ENCODE assay signal across 15 cellular contexts in genomic region chr1:234750922-234751595, GRCh38.
DNase-seq lines count a peak whose midpoint lies in the region; ATAC-seq and TF ChIP-seq lines count a peak whose summit lies in the region.
"Had no signal": no experiment of that assay in that cellular context is flagged by ENCODE, and none has a peak within 500 bp of the region (broad histone marks: within the 10 kb centered on the region; RNA-seq: fewer than 3 reads in every experiment).

No MANE protein-coding gene starts in this region.

- peak; percentile 59 for ATAC-seq in Right ventricle myocardium inferior
- ATAC-seq: esophagus mucosa had no signal

- no peak overlapping the region for H3K56ac ChIP-seq in mesendoderm (ENCODE audit: low read length)

- no peaks in the 10 kb centered on the region for H3K9me3 ChIP-seq in colonic mucosa
- H3K9me3 ChIP-seq in effector memory CD4-positive, alpha-beta T cell (ENCODE audit: control insufficient read depth, low read length): no peaks in the 10 kb centered on the region
- H3K9me3 ChIP-seq: neutrophil had no signal

- intact Hi-C loops in Right ventricle myocardium inferior (cut with DNase I): no loop called here
- intact Hi-C loops in cardiac septum (cut with DNase I): no loop called here
- intact Hi-C loops in colonic mucosa (cut with DNase I): no loop called here

- no peak overlapping the region for H3K4me3 ChIP-seq in colonic mucosa
- H3K4me3 ChIP-seq in mesendoderm (ENCODE audit: low read length): no peak overlapping the region
- H3K4me3 ChIP-seq in effector memory CD4-positive, alpha-beta T cell (ENCODE audit: insufficient read depth, low read depth, low read length, poor library complexity, severe bottlenecking): no peak overlapping the region

- H3K4ac ChIP-seq in mesendoderm (ENCODE audit: low read depth, low read length): no peak overlapping the region

- H4K5ac ChIP-seq in mesendoderm (ENCODE audit: low read length): no peak overlapping the region

- peaks cover 40% of the 10 kb centered on the region for H3K4me1 Mint-ChIP-seq in type B pancreatic cell (ENCODE audit: unreplicated experiment)
- H3K4me1 Mint-ChIP-seq: activated B cell treated with CpG ODN at 0.5 μM for 24 hours had no signal

- DNase-seq in Right ventricle myocardium inferior (ENCODE audit: missing footprints) (no peak), cardiac septum (ENCODE audit: low spot score) (no peak), colonic mucosa (no peak), mesendoderm (peak; percentile 32), type B pancreatic cell (ENCODE audit: extremely low spot score, unreplicated experiment) (no peak), AG08395 (ENCODE audit: low spot score) (no peak), A172 (ENCODE audit: low spot score) (no peak)
- no peak for DNase-seq in effector memory CD4-positive, alpha-beta T cell
- DNase-seq: activated B cell treated with CpG ODN at 0.5 μM for 24 hours; brain microvascular endothelial cell; NCI-H1105; stimulated activated CD4-positive, alpha-beta T cell treated with anti-CD3 and anti-CD28 coated beads, Interleukin-1b, Interleukin-23, amount 100 ng/mL, for 48 hours; stimulated activated naive CD4-positive, alpha-beta T cell had no signal

- H3K23ac ChIP-seq in mesendoderm (ENCODE audit: low read length): no peak overlapping the region

- no CpG with 5 or more reads among the region's 4 CpGs for WGBS in mesendoderm (ENCODE audit: extremely low coverage, insufficient coverage, low lambda C conversion rate)

- TF ChIP-seq CTCF in colonic mucosa (IDR thresholded peaks at IDR 0.05): no peak
- no peak for TF ChIP-seq CTCF in type B pancreatic cell (conservative IDR thresholded peaks at IDR 0.05)

- peak overlapping the region; percentile 24 for H3K27ac Mint-ChIP-seq in type B pancreatic cell
- H3K27ac Mint-ChIP-seq: activated B cell treated with CpG ODN at 0.5 μM for 24 hours had no signal

- no peaks in the 10 kb centered on the region for H3K27me3 ChIP-seq in colonic mucosa
- H3K27me3 ChIP-seq in mesendoderm (ENCODE audit: insufficient read depth, low read length, poor library complexity): no peaks in the 10 kb centered on the region
- H3K27me3 ChIP-seq in effector memory CD4-positive, alpha-beta T cell (replicated peaks; ENCODE audit: control insufficient read depth, insufficient read depth, low read length, poor library complexity, severe bottlenecking): no peaks in the 10 kb centered on the region
- H3K27me3 ChIP-seq: brain microvascular endothelial cell, neutrophil had no signal

- H4K8ac ChIP-seq in mesendoderm (ENCODE audit: low read depth, low read length): no peak overlapping the region

- peak overlapping the region; percentile 29 for H3K27ac ChIP-seq in colonic mucosa
- peak overlapping the region; percentile 13 for H3K27ac ChIP-seq in mesendoderm (ENCODE audit: low read depth, low read length)
- H3K27ac ChIP-seq in effector memory CD4-positive, alpha-beta T cell (ENCODE audit: insufficient read depth, low read length, poor library complexity, severe bottlenecking): no peak overlapping the region
- H3K27ac ChIP-seq: brain microvascular endothelial cell, neutrophil had no signal

- no peak overlapping the region for H2BK15ac ChIP-seq in mesendoderm (replicated peaks; ENCODE audit: low read depth)

- no peak overlapping the region for H2BK5ac ChIP-seq in mesendoderm (ENCODE audit: low read length)

- H3K18ac ChIP-seq in mesendoderm (ENCODE audit: low read length): peak overlapping the region; percentile 71

- H3K36me3 ChIP-seq in colonic mucosa (no peaks in the 10 kb centered on the region), mesendoderm (ENCODE audit: control insufficient read depth, insufficient read depth, low read length) (no peaks in the 10 kb centered on the region)
- H3K36me3 ChIP-seq in effector memory CD4-positive, alpha-beta T cell (ENCODE audit: control insufficient read depth, insufficient read depth, low read length): no peaks in the 10 kb centered on the region
- H3K36me3 ChIP-seq: brain microvascular endothelial cell, neutrophil had no signal

- no peak overlapping the region for H3K4me3 Mint-ChIP-seq in type B pancreatic cell
- H3K4me3 Mint-ChIP-seq: activated B cell treated with CpG ODN at 0.5 μM for 24 hours had no signal

- H3K27me3 Mint-ChIP-seq in type B pancreatic cell: no peaks in the 10 kb centered on the region
- H3K27me3 Mint-ChIP-seq: activated B cell treated with CpG ODN at 0.5 μM for 24 hours had no signal

- no peak overlapping the region for H2AK5ac ChIP-seq in mesendoderm (ENCODE audit: low read length)

- no peaks in the 10 kb centered on the region for H3K79me1 ChIP-seq in mesendoderm (ENCODE audit: low read length)

- H3K9ac ChIP-seq in colonic mucosa (ENCODE audit: low read depth in 2 of 2, low read length in 2 of 2): peak overlapping the region in 1 of 2 donors; percentile 47
- H3K9ac ChIP-seq in mesendoderm (ENCODE audit: low read length): no peak overlapping the region

- H3K9me3 Mint-ChIP-seq in type B pancreatic cell: no peaks in the 10 kb centered on the region
- H3K9me3 Mint-ChIP-seq: activated B cell treated with CpG ODN at 0.5 μM for 24 hours had no signal

- no peaks in the 10 kb centered on the region for H3K4me1 ChIP-seq in colonic mucosa
- no peaks in the 10 kb centered on the region for H3K4me1 ChIP-seq in mesendoderm (ENCODE audit: control insufficient read depth, low read depth, low read length)
- no peaks in the 10 kb centered on the region for H3K4me1 ChIP-seq in effector memory CD4-positive, alpha-beta T cell (ENCODE audit: control insufficient read depth, insufficient read depth, low read length, poor library complexity, severe bottlenecking)

- H2BK120ac ChIP-seq in mesendoderm (ENCODE audit: low read depth, low read length): no peak overlapping the region

- H3K36me3 Mint-ChIP-seq in type B pancreatic cell: no peaks in the 10 kb centered on the region

- no peaks in the 10 kb centered on the region for H3K79me2 ChIP-seq in mesendoderm (ENCODE audit: control insufficient read depth, insufficient read depth, low read length)

- no peak overlapping the region for H3K4me2 ChIP-seq in mesendoderm (ENCODE audit: low read length)
